Comparison of ENCODE assay signal across 14 cellular contexts in the genomic region with DNA sequence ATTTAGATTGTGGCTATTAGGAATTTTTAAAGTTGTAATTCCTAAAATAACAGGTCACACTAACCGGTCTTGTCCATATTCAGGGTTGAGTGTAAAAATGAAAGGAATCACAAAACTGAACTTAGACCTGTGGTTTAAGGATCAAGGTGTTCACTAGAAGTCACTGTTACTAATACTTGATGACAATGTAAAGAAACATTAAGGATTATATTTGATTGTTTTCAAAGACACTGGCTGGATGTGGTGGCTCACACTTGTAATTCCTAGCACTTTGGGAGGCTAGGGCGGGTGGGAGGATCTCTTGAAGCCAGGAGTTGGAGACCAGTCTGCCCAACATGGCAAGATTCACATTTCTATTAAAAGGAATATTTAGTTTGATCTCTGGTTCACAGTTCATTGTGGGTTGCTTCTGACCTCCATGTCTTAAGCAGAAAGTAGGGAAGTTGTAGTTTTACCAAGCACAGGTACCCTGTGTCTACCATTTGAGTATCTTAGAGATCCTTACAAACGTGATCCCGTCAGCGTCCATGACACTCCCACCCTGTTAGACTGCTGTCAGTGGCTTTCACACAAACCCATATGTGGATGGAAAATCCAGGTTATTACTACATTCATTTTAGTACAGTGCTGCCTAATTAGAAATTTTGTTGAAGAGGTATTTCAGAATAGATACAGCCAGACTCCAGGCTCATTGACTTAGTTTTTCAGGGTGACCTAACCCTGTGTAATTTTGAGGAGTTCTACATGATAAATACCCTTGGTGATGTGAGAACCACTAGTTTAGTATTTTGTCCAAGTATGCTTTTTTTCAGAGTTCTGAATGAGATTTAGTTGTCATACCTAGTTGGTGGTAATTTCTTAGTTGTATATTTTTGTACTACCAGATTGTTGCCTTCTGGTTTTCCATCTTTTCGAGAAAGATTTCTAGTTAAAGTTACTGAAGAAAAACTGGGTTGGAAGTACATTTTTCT. TPM values are rescaled to one million over a fixed set of nuclear protein-coding genes. Genes with fewer than 3 reads are reported as not detected.
DNase-seq lines count a peak whose midpoint lies in the region; ATAC-seq, FAIRE-seq and TF ChIP-seq lines count a peak whose summit lies in the region.
"Had no signal": no experiment of that assay in that cellular context is flagged by ENCODE, and none has a peak within 500 bp of the region (broad histone marks: within the 10 kb centered on the region; RNA-seq: fewer than 3 reads in every experiment).

No MANE protein-coding gene starts in this region.

- SMC1A ChIA-PET in GM12878 (lab: Charles Lee; ENCODE audit: uncharacterized antibody, unreplicated experiment), result interaction anchor here (0.6 kb wide), 1 partner anchor 178 kb away, joined by 3 read pairs; no protein-coding TSS in a partner anchor

- FAIRE-seq in GM12878 (lab: Jason Lieb, UNC) (no peak), frontal cortex (lab: Jason Lieb, UNC) (no peak)

- TF ChIP-seq RAD21 in IMR-90 (IDR thresholded peaks at IDR 0.05; ENCODE audit: low read length) (no peak), GM12878 (IDR thresholded peaks at IDR 0.05; ENCODE audit: insufficient read depth, low read depth, low read length) (no peak)

- no peak overlapping the region for H2BK120ac ChIP-seq in IMR-90 (ENCODE audit: low read depth, low read length)

- no peak overlapping the region for H4K91ac ChIP-seq in IMR-90 (ENCODE audit: insufficient read depth, low read depth, low read length)

- peaks cover 99% of the 10 kb centered on the region for H3K36me3 Mint-ChIP-seq in CD4-positive, alpha-beta T cell (ENCODE audit: low read depth)
- peaks cover 55% of the 10 kb centered on the region for H3K36me3 Mint-ChIP-seq in natural killer cell treated with Interleukin-12 subunit alpha and Interleukin-12 subunit beta and Interleukin-15 and Interleukin-18, amount 100 ng/mL, for 72 hours

- WGBS in IMR-90 (ENCODE audit: extremely low coverage in 2 of 2, insufficient read length in 1 of 2), 2 experiments, result no CpG with 5 or more reads among the region's 6 CpGs
- 91% methylated on average over 6 of the region's 6 CpGs for WGBS in GM12878 (ENCODE audit: insufficient coverage, insufficient replicate concordance, low lambda C conversion rate, missing lambda C conversion rate)

- H3K18ac ChIP-seq in IMR-90 (ENCODE audit: low read depth, low read length), result no peak overlapping the region

- BruUV-seq in IMR-90 (replicated peaks; lab: Mats Ljungman, UMichigan) (no TSS peak), GM12878 (replicated peaks; lab: Mats Ljungman, UMichigan) (no TSS peak)

- peaks cover 56% of the 10 kb centered on the region for H3K79me2 ChIP-seq in GM12878 (ENCODE audit: control insufficient read depth, insufficient read depth, low read length)

- no peak for TF ChIP-seq CTCF in CD4-positive, alpha-beta T cell (IDR thresholded peaks at IDR 0.05)
- TF ChIP-seq CTCF in IMR-90 (conservative IDR thresholded peaks at IDR 0.05; ENCODE audit: low read depth, low read length) (no peak), GM12878 (IDR thresholded peaks at IDR 0.05 in 2 of 3, conservative IDR thresholded peaks at IDR 0.05 in 1 of 3; ENCODE audit: control insufficient read depth in 2 of 3, extremely low read depth in 1 of 3, insufficient read depth in 1 of 3, low read depth in 3 of 3, low read length in 3 of 3) (no peak)

- H3K56ac ChIP-seq in IMR-90 (ENCODE audit: extremely low read depth, insufficient read depth, low read length), result no peak overlapping the region

- H2AFZ ChIP-seq in IMR-90 (replicated peaks; ENCODE audit: low read length, poor library complexity) (no peak overlapping the region), GM12878 (ENCODE audit: control insufficient read depth, low read depth, low read length) (no peak overlapping the region)

- H3K9me3 Mint-ChIP-seq in CD4-positive, alpha-beta T cell, result no peaks in the 10 kb centered on the region
- no peaks in the 10 kb centered on the region for H3K9me3 Mint-ChIP-seq in natural killer cell treated with Interleukin-12 subunit alpha and Interleukin-12 subunit beta and Interleukin-15 and Interleukin-18, amount 100 ng/mL, for 72 hours

- CTCF ChIA-PET in CD4-positive, alpha-beta T cell (lab: Charles Lee), result interaction anchor here (2.0 to 3.4 kb wide), 2 partner anchors 11 kb away, joined by 9 to 21 read pairs; no protein-coding TSS in a partner anchor
- CTCF ChIA-PET in IMR-90 (lab: Yijun Ruan, JAX), result no interaction called here
- CTCF ChIA-PET in GM12878 (lab: Yijun Ruan, JAX), result interaction anchor here (1.0 to 1.7 kb wide), 2 partner anchors 10 to 11 kb away, joined by 4 to 13 read pairs; no protein-coding TSS in a partner anchor

- peaks cover 29 to 77% of the 10 kb centered on the region in 2 experiments for H3K79me1 ChIP-seq in IMR-90 (ENCODE audit: low read depth in 1 of 2, low read length in 2 of 2)

- H4K5ac ChIP-seq in IMR-90 (ENCODE audit: low read depth, low read length), result no peak overlapping the region

- no peaks in the 10 kb centered on the region for H3K9me3 ChIP-seq in CD4-positive, alpha-beta T cell (ENCODE audit: control insufficient read depth, low read length)
- H3K9me3 ChIP-seq in IMR-90 (ENCODE audit: control insufficient read depth, insufficient read depth, low read length) (no peaks in the 10 kb centered on the region), GM12878 (replicated peaks; ENCODE audit: control insufficient read depth, insufficient read depth, low read length) (no peaks in the 10 kb centered on the region)
- H3K9me3 ChIP-seq: adrenal gland, lower lobe of right lung, right atrium auricular region, upper lobe of left lung had no signal

- peak overlapping the region; percentile 25 for H3K4me3 Mint-ChIP-seq in CD4-positive, alpha-beta T cell
- no peak overlapping the region for H3K4me3 Mint-ChIP-seq in natural killer cell treated with Interleukin-12 subunit alpha and Interleukin-12 subunit beta and Interleukin-15 and Interleukin-18, amount 100 ng/mL, for 72 hours

- no peaks in the 10 kb centered on the region for H3K27me3 Mint-ChIP-seq in CD4-positive, alpha-beta T cell
- H3K27me3 Mint-ChIP-seq in natural killer cell treated with Interleukin-12 subunit alpha and Interleukin-12 subunit beta and Interleukin-15 and Interleukin-18, amount 100 ng/mL, for 72 hours, result no peaks in the 10 kb centered on the region

- no peak overlapping the region for H3K9ac ChIP-seq in IMR-90 (ENCODE audit: low read depth, low read length)
- H3K9ac ChIP-seq in GM12878 (ENCODE audit: control insufficient read depth, insufficient read depth, low read length), result no peak overlapping the region

- no peak overlapping the region for H3K4me3 ChIP-seq in IMR-90 (ENCODE audit: insufficient read depth, low read depth, low read length)
- H3K4me3 ChIP-seq in GM12878, result no peak overlapping the region
- H3K4me3 ChIP-seq: adrenal gland, lower lobe of right lung, right atrium auricular region, upper lobe of left lung had no signal

- H3K4ac ChIP-seq in IMR-90 (ENCODE audit: low read depth, low read length), result no peak overlapping the region

- H2BK20ac ChIP-seq in IMR-90 (ENCODE audit: low read depth, low read length), result no peak overlapping the region

- H3K27ac Mint-ChIP-seq in CD4-positive, alpha-beta T cell, result peak overlapping the region; percentile 97
- H3K27ac Mint-ChIP-seq in natural killer cell treated with Interleukin-12 subunit alpha and Interleukin-12 subunit beta and Interleukin-15 and Interleukin-18, amount 100 ng/mL, for 72 hours, result peak overlapping the region; percentile 57 to 65

- H3K27ac ChIP-seq in CD4-positive, alpha-beta T cell (ENCODE audit: low read depth, low read length), result no peak overlapping the region
- no peak overlapping the region for H3K27ac ChIP-seq in IMR-90 (ENCODE audit: insufficient read depth, low read length)
- H3K27ac ChIP-seq in GM12878 (ENCODE audit: control insufficient read depth, insufficient read depth), result no peak overlapping the region
- H3K27ac ChIP-seq: lower lobe of right lung, right atrium auricular region had no signal

- H3K4me1 Mint-ChIP-seq in CD4-positive, alpha-beta T cell (ENCODE audit: low read depth), result peaks cover 91% of the 10 kb centered on the region
- peaks cover 52 to 71% of the 10 kb centered on the region in 2 donors for H3K4me1 Mint-ChIP-seq in natural killer cell treated with Interleukin-12 subunit alpha and Interleukin-12 subunit beta and Interleukin-15 and Interleukin-18, amount 100 ng/mL, for 72 hours (ENCODE audit: low read depth in 2 of 2)

- H3K27me3 ChIP-seq in CD4-positive, alpha-beta T cell (ENCODE audit: control insufficient read depth, insufficient read depth, low read length), result no peaks in the 10 kb centered on the region
- no peaks in the 10 kb centered on the region for H3K27me3 ChIP-seq in IMR-90 (ENCODE audit: control insufficient read depth, insufficient read depth, low read length)
- H3K27me3 ChIP-seq in GM12878 (replicated peaks in 1 of 2; ENCODE audit: control insufficient read depth in 2 of 2, insufficient read depth in 2 of 2, low read length in 1 of 2), result no peaks in the 10 kb centered on the region
- H3K27me3 ChIP-seq: adrenal gland, right atrium auricular region, upper lobe of left lung had no signal

- in situ Hi-C loops in IMR-90 (cut with MboI; ENCODE audit: low sequenced_read_pairs), result no loop called here
- in situ Hi-C loops in GM12878 (cut with MboI), result no loop called here

- no peak overlapping the region for H2BK15ac ChIP-seq in IMR-90 (ENCODE audit: low read depth, low read length)

- no peak overlapping the region for H2AK9ac ChIP-seq in IMR-90 (replicated peaks; ENCODE audit: low read depth, low read length, poor library complexity)

- intact Hi-C loops in CD4-positive, alpha-beta T cell (cut with DNase I, micrococcal nuclease), result no loop called here
- intact Hi-C loops in IMR-90 (cut with micrococcal nuclease) (no loop called here), GM12878 (cut with micrococcal nuclease; ENCODE audit: unreplicated experiment) (no loop called here)

- H3K4me1 ChIP-seq in IMR-90 (ENCODE audit: control insufficient read depth, insufficient read depth, low read length) (peaks cover 17% of the 10 kb centered on the region), GM12878 (ENCODE audit: control insufficient read depth, insufficient read depth, low read length) (no peaks in the 10 kb centered on the region)

- H4K20me1 ChIP-seq in IMR-90 (ENCODE audit: insufficient read depth, low read length), result peaks cover 99% of the 10 kb centered on the region
- peaks cover 3% of the 10 kb centered on the region for H4K20me1 ChIP-seq in GM12878 (ENCODE audit: control insufficient read depth, insufficient read depth)

- DNase-seq in CD4-positive, alpha-beta T cell, result no peak
- DNase-seq in IMR-90, result no peak
- DNase-seq in GM12878 (ENCODE audit: low read depth, low spot score), result no peak
- DNase-seq in natural killer cell treated with Interleukin-12 subunit alpha and Interleukin-12 subunit beta and Interleukin-15 and Interleukin-18, amount 100 ng/mL, for 72 hours (ENCODE audit: low spot score), result no peak
- no peak for DNase-seq in activated gamma-delta T cell treated with Interleukin-2 at 50 U/mL for 16 hours
- DNase-seq in SW 1271 (lab: John Stamatoyannopoulos, UW), result no peak
- DNase-seq in frontal cortex (ENCODE audit: low spot score in 2 of 2), result no peak
- DNase-seq: effector CD8-positive, alpha-beta T cell; lower lobe of right lung; NCI-H2227 treated with DMSO at 0.1 percent for 48 hours had no signal

- POLR2A ChIA-PET in CD4-positive, alpha-beta T cell (lab: Charles Lee), result interaction anchor here (0.9 to 6.1 kb wide), 4 partner anchors 7 to 181 kb away, joined by 3 to 60 read pairs (median 7); a partner anchor contains a TSS
- POLR2A ChIA-PET in IMR-90 (lab: Charles Lee; ENCODE audit: unreplicated experiment) (interaction anchor here (0.5 kb wide), 1 partner anchor 86 kb away, joined by 4 read pairs; no protein-coding TSS in a partner anchor), GM12878 (lab: Charles Lee) (interaction anchor here (1.4 kb wide), 1 partner anchor 181 kb away, joined by 4 read pairs; no protein-coding TSS in a partner anchor)

- H4K8ac ChIP-seq in IMR-90 (ENCODE audit: low read depth in 2 of 2, low read length in 2 of 2), result no peak overlapping the region

- ATAC-seq in CD4-positive, alpha-beta T cell (ENCODE audit: poor library complexity), result no peak
- ATAC-seq in IMR-90 (ENCODE audit: low read depth) (no peak), GM12878 (no peak), HG03520 (IDR thresholded peaks at IDR 0.05; ENCODE audit: unreplicated experiment) (no peak)
- no peak for ATAC-seq in natural killer cell treated with Interleukin-12 subunit alpha and Interleukin-12 subunit beta and Interleukin-15 and Interleukin-18, amount 100 ng/mL, for 72 hours
- ATAC-seq: lower lobe of right lung had no signal

- H3K4me2 ChIP-seq in IMR-90 (ENCODE audit: low read depth, low read length), result no peak overlapping the region
- H3K4me2 ChIP-seq in GM12878 (ENCODE audit: control insufficient read depth, insufficient read depth), result 0 out of 2 replicates have a peak overlapping the region, but pooled peaks have one; percentile 5

- H2BK5ac ChIP-seq in IMR-90 (ENCODE audit: low read depth, low read length, poor library complexity, severe bottlenecking), result no peak overlapping the region

- TF ChIP-seq EP300 in GM12878 (IDR thresholded peaks at IDR 0.05; ENCODE audit: borderline replicate concordance in 1 of 2, control insufficient read depth in 1 of 2, low read depth in 2 of 2, low read length in 2 of 2), result no peak

- H3K14ac ChIP-seq in IMR-90 (replicated peaks; ENCODE audit: low read depth, low read length), result 0 out of 2 replicates have a peak overlapping the region, but pooled peaks have one; percentile 29

- H3K23ac ChIP-seq in IMR-90 (ENCODE audit: low read depth, low read length), result peak overlapping the region; percentile 35; the same call in 1 of the 2 replicates

- TF ChIP-seq POLR2A in IMR-90 (IDR thresholded peaks at IDR 0.05; ENCODE audit: low read depth, low read length) (no peak), GM12878 (IDR thresholded peaks at IDR 0.05; ENCODE audit: low read depth, low read length) (0 out of 2 replicates have a peak, but pooled peaks have one; percentile 21)

- RAD21 ChIA-PET in GM12878 (lab: Charles Lee; ENCODE audit: unreplicated experiment), result interaction anchor here (1.2 to 2.1 kb wide), 2 partner anchors 11 kb away, joined by 4 to 9 read pairs; no protein-coding TSS in a partner anchor

- no peak overlapping the region for H2AK5ac ChIP-seq in IMR-90 (ENCODE audit: low read depth, low read length)

- dilution Hi-C loops in IMR-90 (cut with HindIII; ENCODE audit: low sequenced_read_pairs, unreplicated experiment), result no loop called here

- H3K36me3 ChIP-seq in IMR-90 (ENCODE audit: control insufficient read depth, insufficient read depth, low read length) (peaks cover 75% of the 10 kb centered on the region), GM12878 (ENCODE audit: control insufficient read depth in 2 of 2, insufficient read depth in 2 of 2, low read length in 1 of 2) (peaks cover 22 to 63% of the 10 kb centered on the region in 2 experiments)

- peaks cover 14% of the 10 kb centered on the region for H3K9me1 ChIP-seq in IMR-90 (ENCODE audit: insufficient read depth, low read length)

RNA-seq across cellular contexts. Expression of a gene that starts 10.2 kb away (rescaled TPM):
- 100 to 1,000 TPM; 550 to 556 TPM for total RNA-seq in CD4-positive, alpha-beta T cell
- total RNA-seq in IMR-90 (2012; rRNA removed) (237 and 256 TPM in 2 replicates), GM12878 (2014; rRNA removed) (195 and 229 TPM in 2 replicates), GM12878 (2014; rRNA removed; fragmentation: Illumina TruSeq; extraction: Trizol) (240 and 256 TPM in 2 replicates), GM12878 (2021) (456 and 467 TPM in 2 replicates), frontal cortex (217 TPM)
- polyA plus RNA-seq in IMR-90 (2012; rRNA removed) (297 and 394 TPM in 2 replicates), GM12878 (2011; rRNA removed) (499 and 606 TPM in 2 replicates), GM12878 (2014; fragmentation: Illumina TruSeq; extraction: Trizol) (314 and 338 TPM in 2 replicates), GM12878 (2014; fragmentation: Nextera tagmentation; extraction: Ambion mirVana) (1,000 to 10,000 TPM in 1 of 2 experiments, 100 to 1,000 TPM in 1; 971 to 1,377 TPM), GM12878 (2014; rRNA removed) (482 and 486 TPM in 2 replicates), GM12878 (2016; fragmentation: Nextera tagmentation; extraction: Ambion mirVana) (100 to 1,000 TPM; 569 to 577 TPM)
- polyA plus RNA-seq in IMR-90 (2012; cell fraction: cytosol; rRNA removed), result 52.5 and 172 TPM in 2 replicates
- 113 and 275 TPM in 2 replicates for polyA plus RNA-seq in IMR-90 (2012; cell fraction: nucleus; rRNA removed; ENCODE audit: low replicate concordance)
- 206 and 241 TPM in 2 replicates for total RNA-seq in GM12878 (2013; cell fraction: nucleolus; rRNA removed)
- 111 TPM for polyA plus RNA-seq in GM12878 (2011; ENCODE audit: low read depth)
- 365 and 371 TPM in 2 replicates for polyA plus RNA-seq in GM12878 (2011; cell fraction: cytosol; rRNA removed)
- polyA plus RNA-seq in GM12878 (2011; cell fraction: nucleus; rRNA removed), result 363 and 479 TPM in 2 replicates
- polyA plus RNA-seq in GM12878 (2012), result 225 and 308 TPM in 2 replicates
- 211 and 244 TPM in 2 replicates for polyA minus RNA-seq in GM12878 (2011; rRNA and poly(A)+ RNA removed)
- 69.4 and 86.1 TPM in 2 replicates for polyA minus RNA-seq in GM12878 (2011; cell fraction: cytosol; rRNA and poly(A)+ RNA removed)
- 133 and 210 TPM in 2 replicates for polyA minus RNA-seq in GM12878 (2011; cell fraction: nucleus; rRNA and poly(A)+ RNA removed)
- 100 to 1,000 TPM; 455 to 498 TPM for total RNA-seq in natural killer cell treated with Interleukin-12 subunit alpha and Interleukin-12 subunit beta and Interleukin-15 and Interleukin-18, amount 100 ng/mL, for 72 hours

RNA-seq across cellular contexts. Expression of a gene that starts 57.1 kb away (rescaled TPM):
- 10 to 100 TPM; 47.0 to 48.4 TPM for total RNA-seq in CD4-positive, alpha-beta T cell
- total RNA-seq in IMR-90 (2012; rRNA removed) (9.7 and 10.6 TPM in 2 replicates), GM12878 (2014; rRNA removed) (9.4 and 10.5 TPM in 2 replicates), GM12878 (2014; rRNA removed; fragmentation: Illumina TruSeq; extraction: Trizol) (13.6 and 13.7 TPM in 2 replicates), GM12878 (2021) (13.1 and 15.4 TPM in 2 replicates), frontal cortex (9.8 TPM)
- polyA plus RNA-seq in IMR-90 (2012; rRNA removed) (14.6 and 19.7 TPM in 2 replicates), GM12878 (2011; rRNA removed) (13.5 and 17.0 TPM in 2 replicates), GM12878 (2014; fragmentation: Illumina TruSeq; extraction: Trizol) (18.7 and 22.1 TPM in 2 replicates), GM12878 (2014; fragmentation: Nextera tagmentation; extraction: Ambion mirVana) (1 to 10 TPM; 4.1 to 6.6 TPM), GM12878 (2014; rRNA removed) (11.2 and 11.8 TPM in 2 replicates), GM12878 (2016; fragmentation: Nextera tagmentation; extraction: Ambion mirVana) (10 to 100 TPM; 17.1 to 17.5 TPM)
- polyA plus RNA-seq in IMR-90 (2012; cell fraction: cytosol; rRNA removed), result 4.8 and 5.6 TPM in 2 replicates
- 7.4 and 39.5 TPM in 2 replicates for polyA plus RNA-seq in IMR-90 (2012; cell fraction: nucleus; rRNA removed; ENCODE audit: low replicate concordance)
- 26.5 and 28.5 TPM in 2 replicates for total RNA-seq in GM12878 (2013; cell fraction: nucleolus; rRNA removed)
- polyA plus RNA-seq in GM12878 (2011; ENCODE audit: low read depth), result 10.0 TPM
- polyA plus RNA-seq in GM12878 (2011; cell fraction: cytosol; rRNA removed), result 7.0 and 10.3 TPM in 2 replicates
- polyA plus RNA-seq in GM12878 (2011; cell fraction: nucleus; rRNA removed), result 18.9 and 19.3 TPM in 2 replicates
- 10.1 and 13.7 TPM in 2 replicates for polyA plus RNA-seq in GM12878 (2012)
- polyA minus RNA-seq in GM12878 (2011; rRNA and poly(A)+ RNA removed), result 6.7 and 7.2 TPM in 2 replicates
- polyA minus RNA-seq in GM12878 (2011; cell fraction: cytosol; rRNA and poly(A)+ RNA removed), result 3.7 and 5.0 TPM in 2 replicates
- 5.0 and 7.3 TPM in 2 replicates for polyA minus RNA-seq in GM12878 (2011; cell fraction: nucleus; rRNA and poly(A)+ RNA removed)
- 10 to 100 TPM; 26.4 to 32.5 TPM for total RNA-seq in natural killer cell treated with Interleukin-12 subunit alpha and Interleukin-12 subunit beta and Interleukin-15 and Interleukin-18, amount 100 ng/mL, for 72 hours
